37 cellular contexts compared by ENCODE assay signal in genomic region chr1:215151841-215152240, GRCh38.
"Had no signal": no experiment of that assay in that cellular context is flagged by ENCODE, and none has a peak within 500 bp of the region (broad histone marks: within the 10 kb centered on the region; RNA-seq: fewer than 3 reads in every experiment).

No MANE protein-coding gene starts in this region.

- H3K4me3 ChIP-seq: adrenal gland, body of pancreas, breast epithelium had no signal

- H3K27me3 ChIP-seq: adrenal gland, body of pancreas, brain microvascular endothelial cell, breast epithelium had no signal

- ATAC-seq: activated CD8-positive, alpha-beta T cell treated with anti-CD3 and anti-CD28 coated beads for 36 hours; activated naive CD4-positive, alpha-beta T cell treated with anti-CD3 and anti-CD28 coated beads, Interleukin-2, amount 50 U/mL, for 72 hours; activated T-cell treated with anti-CD3 and anti-CD28 coated beads, Interleukin-2, amount 50 U/mL, for 4 hours; activated T-cell treated with anti-CD3 and anti-CD28 coated beads, Interleukin-2, amount 50 U/mL, for 72 hours; activated T-helper 17 cell treated with anti-CD3 and anti-CD28 coated beads, Interleukin-2, amount 50 U/mL, for 72 hours; body of pancreas had no signal

- H3K4me3 Mint-ChIP-seq: activated B cell treated with CpG ODN at 0.5 μM for 24 hours; activated CD4-positive, alpha-beta memory T cell treated with anti-CD3 and anti-CD28 coated beads for 36 hours; activated CD4-positive, alpha-beta T cell treated with anti-CD3 and anti-CD28 coated beads, Interleukin-2, amount 10 ng/mL, durations not matched to agents 24 days and 14 days; activated CD8-positive, alpha-beta T cell treated with anti-CD3 and anti-CD28 coated beads for 36 hours; activated naive CD4-positive, alpha-beta T cell treated with anti-CD3 and anti-CD28 coated beads for 36 hours; activated naive CD8-positive, alpha-beta T cell treated with anti-CD3 and anti-CD28 coated beads for 36 hours; activated T-cell treated with anti-CD3 and anti-CD28 coated beads, Interleukin-2, amount 50 U/mL, for 4 hours; activated T-cell treated with anti-CD3 and anti-CD28 coated beads, Interleukin-2, amount 50 U/mL, for 72 hours; activated T-helper 1 cell treated with anti-CD3 and anti-CD28 coated beads, Interleukin-12 subunit alpha, Interleukin-12 subunit beta, Interleukin-2, Interleukin-4 antibody, amounts not matched to agents 30 ng/mL and 10 ng/mL and 1 ng/mL, durations not matched to agents 14 hours and 24 hours and 36 hours; activated T-helper 17 cell treated with anti-CD3 and anti-CD28 coated beads, Interleukin-2, amount 50 U/mL, for 72 hours; central memory CD8-positive, alpha-beta T cell; T-helper 1 cell treated with Interleukin-12 subunit alpha and Interleukin-12 subunit beta and Interleukin-4 antibody, amounts not matched to agents 30 μg/mL and 1 μg/mL, for 36 hours; T-helper 2 cell treated with Interferon-gamma antibody and Interleukin-4, amounts not matched to agents 5 μg/mL and 100 μg/mL, for 36 hours had no signal

- DNase-seq: activated B cell treated with CpG ODN at 0.5 μM for 24 hours; activated CD4-positive, alpha-beta memory T cell treated with anti-CD3 and anti-CD28 coated beads for 36 hours; activated CD4-positive, alpha-beta T cell treated with anti-CD3 and anti-CD28 coated beads for 4 hours; activated CD4-positive, alpha-beta T cell treated with anti-CD3 and anti-CD28 coated beads, Interleukin-2, amount 10 ng/mL, durations not matched to agents 24 days and 14 days; activated CD4-positive, alpha-beta T cell treated with anti-CD3 and anti-CD28 coated beads, Interleukin-2, amount 50 U/mL, for 1 hour; activated CD4-positive, alpha-beta T cell treated with anti-CD3 and anti-CD28 coated beads, Interleukin-2, amount 50 U/mL, for 4 hours; activated CD4-positive, CD25-positive, alpha-beta regulatory T cell treated with anti-CD3 and anti-CD28 coated beads, Interleukin-2, amount 50 U/mL, for 72 hours; activated CD8-positive, alpha-beta memory T cell treated with anti-CD3 and anti-CD28 coated beads, Interleukin-2, amount 50 U/mL, for 4 hours; activated CD8-positive, alpha-beta T cell treated with anti-CD3 and anti-CD28 coated beads for 36 hours; activated effector memory CD4-positive, alpha-beta T cell treated with anti-CD3 and anti-CD28 coated beads, Interleukin-2, amount 50 U/mL, for 16 hours; activated gamma-delta T cell treated with Interleukin-2 at 50 U/mL for 16 hours; activated naive CD4-positive, alpha-beta T cell; activated naive CD4-positive, alpha-beta T cell treated with anti-CD3 and anti-CD28 coated beads for 36 hours; activated naive CD4-positive, alpha-beta T cell treated with anti-CD3 and anti-CD28 coated beads, Interleukin-2, amount 50 U/mL, for 16 hours; activated naive CD8-positive, alpha-beta T cell treated with anti-CD3 and anti-CD28 coated beads for 36 hours; activated T-cell treated with anti-CD3 and anti-CD28 coated beads for 4 hours; activated T-cell treated with anti-CD3 and anti-CD28 coated beads, Interleukin-2, amount 50 U/mL, for 1 hour; activated T-cell treated with anti-CD3 and anti-CD28 coated beads, Interleukin-2, amount 50 U/mL, for 4 hours; activated T-cell treated with anti-CD3 and anti-CD28 coated beads, Interleukin-2, amount 50 U/mL, for 72 hours; adrenal gland; amniotic stem cell; aorta; body of pancreas; brain microvascular endothelial cell; caudate nucleus; cerebellar nuclear complex; T-helper 1 cell; T-helper 2 cell; T-helper 9 cell had no signal

- H3K27ac Mint-ChIP-seq: activated B cell treated with CpG ODN at 0.5 μM for 24 hours; activated CD4-positive, alpha-beta memory T cell treated with anti-CD3 and anti-CD28 coated beads for 36 hours; activated CD4-positive, alpha-beta T cell treated with anti-CD3 and anti-CD28 coated beads, Interleukin-2, amount 10 ng/mL, durations not matched to agents 24 days and 14 days; activated CD8-positive, alpha-beta T cell treated with anti-CD3 and anti-CD28 coated beads for 36 hours; activated naive CD4-positive, alpha-beta T cell treated with anti-CD3 and anti-CD28 coated beads for 36 hours; activated naive CD4-positive, alpha-beta T cell treated with anti-CD3 and anti-CD28 coated beads, Interleukin-2, amount 50 U/mL, for 72 hours; activated naive CD8-positive, alpha-beta T cell treated with anti-CD3 and anti-CD28 coated beads for 36 hours; activated T-cell treated with anti-CD3 and anti-CD28 coated beads, Interleukin-2, amount 50 U/mL, for 72 hours; activated T-helper 1 cell treated with anti-CD3 and anti-CD28 coated beads, Interleukin-12 subunit alpha, Interleukin-12 subunit beta, Interleukin-2, Interleukin-4 antibody, amounts not matched to agents 30 ng/mL and 10 ng/mL and 1 ng/mL, durations not matched to agents 14 hours and 24 hours and 36 hours; activated T-helper 17 cell treated with anti-CD3 and anti-CD28 coated beads, Interleukin-2, amount 50 U/mL, for 72 hours; T-helper 1 cell treated with Interleukin-12 subunit alpha and Interleukin-12 subunit beta and Interleukin-4 antibody, amounts not matched to agents 30 μg/mL and 1 μg/mL, for 36 hours; T-helper 2 cell treated with Interferon-gamma antibody and Interleukin-4, amounts not matched to agents 5 μg/mL and 100 μg/mL, for 36 hours had no signal

- H3K9me3 Mint-ChIP-seq: activated B cell treated with CpG ODN at 0.5 μM for 24 hours; activated CD4-positive, alpha-beta memory T cell treated with anti-CD3 and anti-CD28 coated beads for 36 hours; activated CD4-positive, alpha-beta T cell treated with anti-CD3 and anti-CD28 coated beads, Interleukin-2, amount 10 ng/mL, durations not matched to agents 24 days and 14 days; activated CD8-positive, alpha-beta T cell treated with anti-CD3 and anti-CD28 coated beads for 36 hours; activated naive CD4-positive, alpha-beta T cell treated with anti-CD3 and anti-CD28 coated beads for 36 hours; activated naive CD4-positive, alpha-beta T cell treated with anti-CD3 and anti-CD28 coated beads, Interleukin-2, amount 50 U/mL, for 72 hours; activated T-cell treated with anti-CD3 and anti-CD28 coated beads, Interleukin-2, amount 50 U/mL, for 4 hours; activated T-cell treated with anti-CD3 and anti-CD28 coated beads, Interleukin-2, amount 50 U/mL, for 72 hours; activated T-helper 1 cell treated with anti-CD3 and anti-CD28 coated beads, Interleukin-12 subunit alpha, Interleukin-12 subunit beta, Interleukin-2, Interleukin-4 antibody, amounts not matched to agents 30 ng/mL and 10 ng/mL and 1 ng/mL, durations not matched to agents 14 hours and 24 hours and 36 hours; activated T-helper 17 cell treated with anti-CD3 and anti-CD28 coated beads, Interleukin-2, amount 50 U/mL, for 72 hours; central memory CD8-positive, alpha-beta T cell; T-helper 1 cell treated with Interleukin-12 subunit alpha and Interleukin-12 subunit beta and Interleukin-4 antibody, amounts not matched to agents 30 μg/mL and 1 μg/mL, for 36 hours; T-helper 2 cell treated with Interferon-gamma antibody and Interleukin-4, amounts not matched to agents 5 μg/mL and 100 μg/mL, for 36 hours had no signal

- H3K4me1 Mint-ChIP-seq: activated B cell treated with CpG ODN at 0.5 μM for 24 hours; activated CD4-positive, alpha-beta T cell treated with anti-CD3 and anti-CD28 coated beads, Interleukin-2, amount 10 ng/mL, durations not matched to agents 24 days and 14 days; activated naive CD8-positive, alpha-beta T cell treated with anti-CD3 and anti-CD28 coated beads for 36 hours; activated T-helper 17 cell treated with anti-CD3 and anti-CD28 coated beads, Interleukin-2, amount 50 U/mL, for 72 hours; central memory CD8-positive, alpha-beta T cell had no signal

- H3K27me3 Mint-ChIP-seq: activated B cell treated with CpG ODN at 0.5 μM for 24 hours; activated CD4-positive, alpha-beta memory T cell treated with anti-CD3 and anti-CD28 coated beads for 36 hours; activated CD4-positive, alpha-beta T cell treated with anti-CD3 and anti-CD28 coated beads, Interleukin-2, amount 10 ng/mL, durations not matched to agents 24 days and 14 days; activated CD8-positive, alpha-beta T cell treated with anti-CD3 and anti-CD28 coated beads for 36 hours; activated T-helper 17 cell treated with anti-CD3 and anti-CD28 coated beads, Interleukin-2, amount 50 U/mL, for 72 hours; central memory CD8-positive, alpha-beta T cell had no signal

- H3K9me3 ChIP-seq: adrenal gland, body of pancreas, breast epithelium had no signal

- H3K4me1 ChIP-seq: adrenal gland, body of pancreas, breast epithelium had no signal

- H3K27ac ChIP-seq: adrenal gland, body of pancreas, brain microvascular endothelial cell, breast epithelium, VCaP had no signal

- H3K36me3 ChIP-seq: adrenal gland, brain microvascular endothelial cell, breast epithelium had no signal

- H3K36me3 Mint-ChIP-seq: activated CD4-positive, alpha-beta memory T cell treated with anti-CD3 and anti-CD28 coated beads for 36 hours; activated naive CD4-positive, alpha-beta T cell treated with anti-CD3 and anti-CD28 coated beads, Interleukin-2, amount 50 U/mL, for 72 hours; activated naive CD8-positive, alpha-beta T cell treated with anti-CD3 and anti-CD28 coated beads for 36 hours had no signal
